ENCODE assay signal across 8 cellular contexts in genomic region chr12:29317556-29318363, GRCh38.
DNase-seq lines count a peak whose midpoint lies in the region; ATAC-seq and TF ChIP-seq lines count a peak whose summit lies in the region.

No MANE protein-coding gene starts in this region.

- 37% methylated on average over 8 of the region's 8 CpGs for WGBS in urinary bladder

- no peak overlapping the region for H3K4me3 ChIP-seq in urinary bladder (ENCODE audit: low read depth, low read length)

- H3K27me3 Mint-ChIP-seq in natural killer cell (ENCODE audit: low read depth in 2 of 2): no peaks in the 10 kb centered on the region

- TF ChIP-seq CTCF in natural killer cell (IDR thresholded peaks at IDR 0.05): peak; percentile 71

- peak overlapping the region; percentile 32 for H3K27ac ChIP-seq in urinary bladder (ENCODE audit: low read depth)

- H3K36me3 ChIP-seq in urinary bladder (ENCODE audit: insufficient read depth): no peaks in the 10 kb centered on the region

- ATAC-seq in GM19467 (IDR thresholded peaks at IDR 0.05; ENCODE audit: unreplicated experiment) (peak; percentile 99), HG03460 (IDR thresholded peaks at IDR 0.05; ENCODE audit: unreplicated experiment) (peak; percentile 96), esophagus mucosa (peak; percentile 98), natural killer cell (peak; percentile 96 to 100 (median 100))

- peak; percentile 53 for DNase-seq in DMS153 treated with DMSO at 0.1 percent for 48 hours (lab: John Stamatoyannopoulos, UW; ENCODE audit: unreplicated experiment)
- DNase-seq in NCI-H526 (lab: John Stamatoyannopoulos, UW): peak; percentile 53 to 74
- DNase-seq in activated CD4-positive, alpha-beta T cell treated with anti-CD3 and anti-CD28 coated beads, Interleukin-2, amount 50 U/mL, for 48 hours: peak; percentile 20 to 22
- peak; percentile 15 for DNase-seq in natural killer cell

- no peaks in the 10 kb centered on the region for H3K4me1 ChIP-seq in urinary bladder (ENCODE audit: insufficient read depth)

- intact Hi-C loops in natural killer cell (cut with micrococcal nuclease): loop anchor here (1.0 kb wide), 2 partner anchors 229 to 244 kb away; no protein-coding TSS in a partner anchor

- H3K27ac Mint-ChIP-seq in natural killer cell: peak overlapping the region in 1 of 2 donors; percentile 35

- H3K4me1 Mint-ChIP-seq in natural killer cell: peaks cover 11 to 14% of the 10 kb centered on the region in 2 donors

- H3K4me3 Mint-ChIP-seq in natural killer cell: no peak overlapping the region

- no peaks in the 10 kb centered on the region for H3K9me3 Mint-ChIP-seq in natural killer cell

- no peaks in the 10 kb centered on the region for H3K36me3 Mint-ChIP-seq in natural killer cell
